ENCODE assay signal across 8 cellular contexts in the genomic region with DNA sequence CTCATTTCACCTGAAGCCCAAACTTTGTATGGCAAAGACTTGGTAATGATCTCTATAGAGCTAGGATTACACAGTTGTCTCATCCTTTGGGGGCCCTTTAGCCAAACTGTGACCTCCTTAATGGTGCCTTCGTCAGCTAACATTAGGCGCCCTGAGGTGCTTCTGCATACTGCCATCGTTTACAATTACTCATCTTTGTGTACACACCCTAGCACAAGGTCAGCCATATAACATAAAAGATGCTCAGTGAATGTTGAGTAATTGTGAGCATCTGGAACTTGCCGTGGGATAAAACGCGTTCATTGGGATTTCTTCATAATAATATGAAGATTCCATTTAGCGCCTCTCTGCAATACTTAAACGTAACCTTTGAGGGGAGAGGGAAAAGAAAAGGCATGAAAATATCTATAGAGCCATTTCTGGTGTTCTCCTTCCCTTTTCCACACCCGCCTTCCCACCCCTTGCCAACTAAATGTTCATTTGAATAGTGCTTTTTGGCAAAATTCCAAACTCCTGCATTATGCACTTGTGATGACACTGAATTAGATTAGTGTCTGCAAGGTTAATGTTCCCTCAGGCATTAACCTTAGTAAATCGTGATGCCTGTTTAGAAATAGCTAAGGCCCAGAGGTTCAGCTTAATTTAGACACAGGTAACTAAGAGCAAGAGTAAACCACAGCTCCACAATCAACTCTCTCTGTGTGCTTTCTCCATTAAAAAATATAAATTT. TPM values are rescaled to one million over a fixed set of nuclear protein-coding genes. Genes with fewer than 3 reads are reported as not detected.
A peak's percentile ranks its signal among the peaks of the same experiment; 100 is the strongest.
DNase-seq lines count a peak whose midpoint lies in the region; ATAC-seq and TF ChIP-seq lines count a peak whose summit lies in the region.

No MANE protein-coding gene starts in this region.

- no peaks in the 10 kb centered on the region for H3K4me1 ChIP-seq in ES-I3 (ENCODE audit: insufficient read depth, low read length)
- H3K4me1 ChIP-seq in MM.1S (ENCODE audit: low read length), result peaks cover 6% of the 10 kb centered on the region; the same call in 1 of the 2 replicates
- H3K4me1 ChIP-seq in adipocyte (ENCODE audit: control insufficient read depth, insufficient read depth, low read length), result peaks cover 25% of the 10 kb centered on the region
- peaks cover 0 to 35% (median 10%) of the 10 kb centered on the region in 4 donors for H3K4me1 ChIP-seq in tibial nerve

- no peak for TF ChIP-seq EP300 in tibial nerve (IDR thresholded peaks at IDR 0.05)

- TF ChIP-seq CTCF in MM.1S (IDR thresholded peaks at IDR 0.05; ENCODE audit: low read length), result no peak
- TF ChIP-seq CTCF in tibial nerve (IDR thresholded peaks at IDR 0.05), result no peak

- H3K79me2 ChIP-seq in MM.1S (ENCODE audit: low read length), result peaks cover 50% of the 10 kb centered on the region

- H3K9me2 ChIP-seq in MM.1S (replicated peaks; ENCODE audit: insufficient read depth, low read length), result no peaks in the 10 kb centered on the region

- 43 to 56% methylated on average over 10 of the region's 10 CpGs for WGBS in tibial nerve, 2 donors

- H3K27me3 ChIP-seq in MM.1S (replicated peaks; ENCODE audit: insufficient read depth, low read length), result no peaks in the 10 kb centered on the region
- H3K27me3 ChIP-seq in adipocyte (replicated peaks; ENCODE audit: control insufficient read depth, insufficient read depth, low read length), result no peaks in the 10 kb centered on the region
- H3K27me3 ChIP-seq in tibial nerve, result peaks cover 0 to 3% of the 10 kb centered on the region in 2 donors

- peak overlapping the region; percentile 78 for H2AFZ ChIP-seq in MM.1S (ENCODE audit: low read length)

- DNase-seq in MM.1S, result no peak
- DNase-seq in adipocyte (ENCODE audit: low read depth), result peak; percentile 18
- DNase-seq in left lobe of liver (ENCODE audit: low spot score), result no peak
- DNase-seq in tibial nerve (ENCODE audit: low spot score in 2 of 2), result no peak
- no peak for DNase-seq in activated gamma-delta T cell (lab: John Stamatoyannopoulos, UW)
- no peak for DNase-seq in stimulated activated CD4-positive, alpha-beta T cell treated with anti-CD3 and anti-CD28 coated beads, Interleukin-2, amount 100 ng/mL, for 24 hours

- H3K9me3 ChIP-seq in ES-I3 (ENCODE audit: control insufficient read depth, insufficient read depth, low read length) (no peaks in the 10 kb centered on the region), MM.1S (replicated peaks; ENCODE audit: insufficient read depth, low read length) (no peaks in the 10 kb centered on the region), adipocyte (ENCODE audit: control insufficient read depth, low read length) (no peaks in the 10 kb centered on the region), tibial nerve (no peaks in the 10 kb centered on the region)

- no peak for TF ChIP-seq POLR2A in tibial nerve (IDR thresholded peaks at IDR 0.05)

- H4K20me1 ChIP-seq in MM.1S (ENCODE audit: insufficient read depth, low read length), result no peaks in the 10 kb centered on the region

- H3K4me3 ChIP-seq in MM.1S (ENCODE audit: low read length), result peak overlapping the region; percentile 90
- peak overlapping the region; percentile 99 for H3K4me3 ChIP-seq in adipocyte (ENCODE audit: low read length)
- H3K4me3 ChIP-seq in tibial nerve, result peak overlapping the region; percentile 74 to 95 (median 84)

- H3K36me3 ChIP-seq in ES-I3 (ENCODE audit: insufficient read depth, low read length) (no peaks in the 10 kb centered on the region), MM.1S (replicated peaks; ENCODE audit: insufficient read depth, low read length) (no peaks in the 10 kb centered on the region), adipocyte (ENCODE audit: control insufficient read depth, insufficient read depth, low read length, severe bottlenecking) (no peaks in the 10 kb centered on the region), tibial nerve (no peaks in the 10 kb centered on the region)

- ATAC-seq in left lobe of liver (peak; percentile 21), GM19467 (IDR thresholded peaks at IDR 0.05; ENCODE audit: unreplicated experiment) (no peak)

- peak overlapping the region; percentile 88 for H3K4me2 ChIP-seq in MM.1S (ENCODE audit: low read depth, low read length)

- H3F3A ChIP-seq in MM.1S (ENCODE audit: insufficient read depth, low read length), result no peaks in the 10 kb centered on the region

- H3K27ac ChIP-seq in MM.1S (ENCODE audit: low read length), result no peak overlapping the region
- H3K27ac ChIP-seq in tibial nerve, result peak overlapping the region; percentile 86 to 94 (median 94)

- peak overlapping the region; percentile 98 for H3K9ac ChIP-seq in ES-I3 (ENCODE audit: low read depth, low read length)
- H3K9ac ChIP-seq in MM.1S (ENCODE audit: low read length), result peak overlapping the region; percentile 80
- H3K9ac ChIP-seq in adipocyte (ENCODE audit: low read length), result peak overlapping the region; percentile 96

RNA-seq across cellular contexts. Expression of a gene that starts 1.0 kb away (rescaled TPM):
- total RNA-seq in left lobe of liver (17.7 TPM), tibial nerve (10 to 100 TPM; 19.5 to 28.0 (median 24.0) TPM)
